ENCODE assay signal across 9 cellular contexts in genomic region chr19:46537136-46538097, GRCh38. TPM values are rescaled to one million over a fixed set of nuclear protein-coding genes. Genes with fewer than 3 reads are reported as not detected.
A peak's percentile ranks its signal among the peaks of the same experiment; 100 is the strongest.
DNase-seq lines count a peak whose midpoint lies in the region; ATAC-seq, FAIRE-seq and TF ChIP-seq lines count a peak whose summit lies in the region.
"Had no signal": no experiment of that assay in that cellular context is flagged by ENCODE, and none has a peak within 500 bp of the region (broad histone marks: within the 10 kb centered on the region; RNA-seq: fewer than 3 reads in every experiment).

No MANE protein-coding gene starts in this region.

- no peak for FAIRE-seq in urothelium cell line (lab: Jason Lieb, UNC)

- no peaks in the 10 kb centered on the region for H3K36me3 Mint-ChIP-seq in osteocyte (ENCODE audit: unreplicated experiment)

- H3K4me1 Mint-ChIP-seq in osteocyte (ENCODE audit: unreplicated experiment), result no peaks in the 10 kb centered on the region

- peak; percentile 79 for TF ChIP-seq CTCF in GM10248 (IDR thresholded peaks at IDR 0.05; ENCODE audit: control extremely low read depth, extremely low read depth, low read depth, missing control alignments)
- TF ChIP-seq CTCF in osteocyte (IDR thresholded peaks at IDR 0.05), result peak; percentile 86

- no peak for ATAC-seq in HG03432 (IDR thresholded peaks at IDR 0.05; ENCODE audit: unreplicated experiment)
- ATAC-seq in GM21381 (IDR thresholded peaks at IDR 0.05; ENCODE audit: unreplicated experiment), result no peak

- H3K27me3 Mint-ChIP-seq in osteocyte (ENCODE audit: unreplicated experiment), result peaks cover 11% of the 10 kb centered on the region

- H3K27ac Mint-ChIP-seq in osteocyte (ENCODE audit: unreplicated experiment), result no peak overlapping the region

- H3K9me3 Mint-ChIP-seq in osteocyte (ENCODE audit: unreplicated experiment), result no peaks in the 10 kb centered on the region

- CTCF ChIA-PET in GM10248 (lab: Yijun Ruan, JAX), result interaction anchor here (0.6 to 8.2 kb wide), 18 partner anchors 9 to 233 kb away, joined by 3 to 135 read pairs (median 4); partner anchors contain the start of gene DACT3

- POLR2A ChIA-PET in GM10248 (lab: Yijun Ruan, JAX), result no interaction called here

- DNase-seq in GM10248 (ENCODE audit: extremely low spot score) (peak; percentile 58), NCI-H69 (lab: John Stamatoyannopoulos, UW) (peak; percentile 42), activated T-cell treated with anti-CD3 and anti-CD28 coated beads for 4 hours (peak; percentile 61), fibroblast of gingiva (ENCODE audit: low read depth) (peak; percentile 15), osteocyte (ENCODE audit: extremely low spot score, unreplicated experiment) (peak; percentile 86), urothelium cell line (ENCODE audit: low spot score) (peak; percentile 42)

- H3K4me3 Mint-ChIP-seq in osteocyte (ENCODE audit: unreplicated experiment), result no peak overlapping the region

RNA-seq across cellular contexts. Expression of gene PNMA8B, which starts 41.8 kb away (rescaled TPM):
- total RNA-seq in osteocyte, result 2.5 TPM in 2 replicates
- total RNA-seq: T-helper 2 cell treated with Interferon-gamma antibody and Interleukin-4, amounts not matched to agents 100 ng/mL and 5 ng/mL, for 36 hours had no signal

Comparison
In these comparisons a context has a peak if more than half of its experiments do, and no peak if none do; other contexts are left out.
1. DNase-seq: peak in every context shown above with its lines; median percentile 86 in osteocyte; 61 in activated T-cell treated with anti-CD3 and anti-CD28 coated beads for 4 hours; 58 in GM10248; 42 in NCI-H69; 42 in urothelium cell line; 15 in fibroblast of gingiva.